1 cellular context compared by ENCODE assay signal in genomic region chr4:122842984-122843531, GRCh38.
A peak's percentile ranks its signal among the peaks of the same experiment; 100 is the strongest.
TF ChIP-seq lines count a peak whose summit lies in the region.

No MANE protein-coding gene starts in this region.

TF ChIP-seq in HEK293, 187 proteins besides CTCF, POLR2A, EP300 and RAD21 (continued from another document):
- peak; percentile 57; the same call in 1 of the 2 replicates for TF ChIP-seq KLF7 (tag by site-specific recombination; IDR thresholded peaks at IDR 0.05; ENCODE audit: borderline replicate concordance)
- TF ChIP-seq FEZF1 (tag by site-specific recombination; IDR thresholded peaks at IDR 0.05), result peak; percentile 90
- no peak for TF ChIP-seq ZNF148 (tag by site-specific recombination; IDR thresholded peaks at IDR 0.05; ENCODE audit: borderline replicate concordance)
- no peak for TF ChIP-seq BCL11B (tag by site-specific recombination; IDR thresholded peaks at IDR 0.05; ENCODE audit: low read depth)
- TF ChIP-seq ZNF544 (tag by site-specific recombination; IDR thresholded peaks at IDR 0.05), result no peak
- TF ChIP-seq, protein P1, sequence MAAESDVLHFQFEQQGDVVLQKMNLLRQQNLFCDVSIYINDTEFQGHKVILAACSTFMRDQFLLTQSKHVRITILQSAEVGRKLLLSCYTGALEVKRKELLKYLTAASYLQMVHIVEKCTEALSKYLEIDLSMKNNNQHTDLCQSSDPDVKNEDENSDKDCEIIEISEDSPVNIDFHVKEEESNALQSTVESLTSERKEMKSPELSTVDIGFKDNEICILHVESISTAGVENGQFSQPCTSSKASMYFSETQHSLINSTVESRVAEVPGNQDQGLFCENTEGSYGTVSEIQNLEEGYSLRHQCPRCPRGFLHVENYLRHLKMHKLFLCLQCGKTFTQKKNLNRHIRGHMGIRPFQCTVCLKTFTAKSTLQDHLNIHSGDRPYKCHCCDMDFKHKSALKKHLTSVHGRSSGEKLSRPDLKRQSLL (tag by site-specific recombination; IDR thresholded peaks at IDR 0.05), result no peak; the same call in 1 of the 2 replicates
- no peak for TF ChIP-seq PBX3 (CRISPR knock-in tag; IDR thresholded peaks at IDR 0.05)
- TF ChIP-seq ZSCAN16 (tag by site-specific recombination; IDR thresholded peaks at IDR 0.05), result no peak
- no peak for TF ChIP-seq ZNF37A (tag by site-specific recombination; IDR thresholded peaks at IDR 0.05)
- no peak for TF ChIP-seq ZNF768 (tag by site-specific recombination; IDR thresholded peaks at IDR 0.05)
- TF ChIP-seq RBAK (tag by site-specific recombination; IDR thresholded peaks at IDR 0.05), result no peak
- no peak for TF ChIP-seq ZNF664 (tag by site-specific recombination; IDR thresholded peaks at IDR 0.05)
- peak; percentile 74 for TF ChIP-seq ZNF24 (tag by site-specific recombination; IDR thresholded peaks at IDR 0.05)
- TF ChIP-seq ZNF426 (tag by site-specific recombination; IDR thresholded peaks at IDR 0.05), result no peak
- TF ChIP-seq SP3 (tag by site-specific recombination; IDR thresholded peaks at IDR 0.05), result peak; percentile 28; the same call in 1 of the 2 replicates
- TF ChIP-seq ZNF521 (tag by site-specific recombination; IDR thresholded peaks at IDR 0.05), result no peak
- TF ChIP-seq ZBTB17 (tag by site-specific recombination; IDR thresholded peaks at IDR 0.05), result peak; percentile 75
- no peak for TF ChIP-seq ZNF776 (tag by site-specific recombination; IDR thresholded peaks at IDR 0.05; ENCODE audit: borderline replicate concordance)
- no peak for TF ChIP-seq SETDB1 (IDR thresholded peaks at IDR 0.05; ENCODE audit: insufficient read length, low read length)
- peak; percentile 70; the same call in 1 of the 2 replicates for TF ChIP-seq TRIM28 (IDR thresholded peaks at IDR 0.05; ENCODE audit: borderline replicate concordance, low read length)
- no peak for TF ChIP-seq ZNF670 (tag by site-specific recombination; IDR thresholded peaks at IDR 0.05; ENCODE audit: low read depth)
- TF ChIP-seq TCF7L2 (IDR thresholded peaks at IDR 0.05; ENCODE audit: borderline replicate concordance, low read depth, low read length), result peak; percentile 95
- peak; percentile 60; the same call in 1 of the 2 replicates for TF ChIP-seq KLF10 (tag by site-specific recombination; IDR thresholded peaks at IDR 0.05)
- no peak for TF ChIP-seq HOXA7 (CRISPR knock-in tag; IDR thresholded peaks at IDR 0.05; ENCODE audit: borderline replicate concordance)
- TF ChIP-seq, protein P2, sequence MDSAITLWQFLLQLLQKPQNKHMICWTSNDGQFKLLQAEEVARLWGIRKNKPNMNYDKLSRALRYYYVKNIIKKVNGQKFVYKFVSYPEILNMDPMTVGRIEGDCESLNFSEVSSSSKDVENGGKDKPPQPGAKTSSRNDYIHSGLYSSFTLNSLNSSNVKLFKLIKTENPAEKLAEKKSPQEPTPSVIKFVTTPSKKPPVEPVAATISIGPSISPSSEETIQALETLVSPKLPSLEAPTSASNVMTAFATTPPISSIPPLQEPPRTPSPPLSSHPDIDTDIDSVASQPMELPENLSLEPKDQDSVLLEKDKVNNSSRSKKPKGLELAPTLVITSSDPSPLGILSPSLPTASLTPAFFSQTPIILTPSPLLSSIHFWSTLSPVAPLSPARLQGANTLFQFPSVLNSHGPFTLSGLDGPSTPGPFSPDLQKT (IDR thresholded peaks at IDR 0.05; ENCODE audit: borderline replicate concordance, low read depth, low read length), result no peak
- peak; percentile 42; the same call in 1 of the 2 replicates for TF ChIP-seq ZBTB48 (tag by site-specific recombination; IDR thresholded peaks at IDR 0.05)
- peak; percentile 53 for TF ChIP-seq OVOL3 (tag by site-specific recombination; IDR thresholded peaks at IDR 0.05)
- no peak for TF ChIP-seq ZNF214 (tag by site-specific recombination; IDR thresholded peaks at IDR 0.05; ENCODE audit: borderline replicate concordance)
- TF ChIP-seq, protein P3, sequence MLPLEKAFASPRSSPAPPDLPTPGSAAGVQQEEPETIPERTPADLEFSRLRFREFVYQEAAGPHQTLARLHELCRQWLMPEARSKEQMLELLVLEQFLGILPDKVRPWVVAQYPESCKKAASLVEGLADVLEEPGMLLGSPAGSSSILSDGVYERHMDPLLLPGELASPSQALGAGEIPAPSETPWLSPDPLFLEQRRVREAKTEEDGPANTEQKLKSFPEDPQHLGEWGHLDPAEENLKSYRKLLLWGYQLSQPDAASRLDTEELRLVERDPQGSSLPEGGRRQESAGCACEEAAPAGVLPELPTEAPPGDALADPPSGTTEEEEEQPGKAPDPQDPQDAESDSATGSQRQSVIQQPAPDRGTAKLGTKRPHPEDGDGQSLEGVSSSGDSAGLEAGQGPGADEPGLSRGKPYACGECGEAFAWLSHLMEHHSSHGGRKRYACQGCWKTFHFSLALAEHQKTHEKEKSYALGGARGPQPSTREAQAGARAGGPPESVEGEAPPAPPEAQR (tag by site-specific recombination; IDR thresholded peaks at IDR 0.05), result no peak
- TF ChIP-seq ZNF692 (tag by site-specific recombination; IDR thresholded peaks at IDR 0.05), result peak; percentile 65; the same call in 1 of the 2 replicates
- TF ChIP-seq ZNF266 (tag by site-specific recombination; IDR thresholded peaks at IDR 0.05; ENCODE audit: low read depth), result no peak
- TF ChIP-seq ZNF555 (tag by site-specific recombination; conservative IDR thresholded peaks at IDR 0.05), result no peak
- TF ChIP-seq, protein P4, sequence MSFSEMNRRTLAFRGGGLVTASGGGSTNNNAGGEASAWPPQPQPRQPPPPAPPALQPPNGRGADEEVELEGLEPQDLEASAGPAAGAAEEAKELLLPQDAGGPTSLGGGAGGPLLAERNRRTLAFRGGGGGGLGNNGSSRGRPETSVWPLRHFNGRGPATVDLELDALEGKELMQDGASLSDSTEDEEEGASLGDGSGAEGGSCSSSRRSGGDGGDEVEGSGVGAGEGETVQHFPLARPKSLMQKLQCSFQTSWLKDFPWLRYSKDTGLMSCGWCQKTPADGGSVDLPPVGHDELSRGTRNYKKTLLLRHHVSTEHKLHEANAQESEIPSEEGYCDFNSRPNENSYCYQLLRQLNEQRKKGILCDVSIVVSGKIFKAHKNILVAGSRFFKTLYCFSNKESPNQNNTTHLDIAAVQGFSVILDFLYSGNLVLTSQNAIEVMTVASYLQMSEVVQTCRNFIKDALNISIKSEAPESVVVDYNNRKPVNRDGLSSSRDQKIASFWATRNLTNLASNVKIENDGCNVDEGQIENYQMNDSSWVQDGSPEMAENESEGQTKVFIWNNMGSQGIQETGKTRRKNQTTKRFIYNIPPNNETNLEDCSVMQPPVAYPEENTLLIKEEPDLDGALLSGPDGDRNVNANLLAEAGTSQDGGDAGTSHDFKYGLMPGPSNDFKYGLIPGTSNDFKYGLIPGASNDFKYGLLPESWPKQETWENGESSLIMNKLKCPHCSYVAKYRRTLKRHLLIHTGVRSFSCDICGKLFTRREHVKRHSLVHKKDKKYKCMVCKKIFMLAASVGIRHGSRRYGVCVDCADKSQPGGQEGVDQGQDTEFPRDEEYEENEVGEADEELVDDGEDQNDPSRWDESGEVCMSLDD (tag by site-specific recombination; IDR thresholded peaks at IDR 0.05), result no peak
- TF ChIP-seq BCL11A (tag by site-specific recombination; IDR thresholded peaks at IDR 0.05; ENCODE audit: low read depth), result peak; percentile 91
- TF ChIP-seq IKZF3 (tag by site-specific recombination; IDR thresholded peaks at IDR 0.05), result peak; percentile 89
- TF ChIP-seq MZF1 (tag by site-specific recombination; IDR thresholded peaks at IDR 0.05; ENCODE audit: borderline replicate concordance), result peak; percentile 37; the same call in 1 of the 2 replicates
